In genomic region chr1:10271869-10272268, GRCh38 we compare ENCODE assay signal across 20 cellular contexts.
"Had no signal": no experiment of that assay in that cellular context is flagged by ENCODE, and none has a peak within 500 bp of the region (broad histone marks: within the 10 kb centered on the region; RNA-seq: fewer than 3 reads in every experiment).

No MANE protein-coding gene starts in this region.

- H3K27me3 ChIP-seq: adrenal gland, ascending aorta, brain microvascular endothelial cell, testis, vagina had no signal

- H3K4me1 ChIP-seq: adrenal gland, parathyroid adenoma, testis, vagina had no signal

- H3K4me3 ChIP-seq: adrenal gland, ascending aorta, smooth muscle cell, testis, vagina had no signal

- H3K27ac ChIP-seq: adrenal gland, ascending aorta, brain microvascular endothelial cell, parathyroid adenoma, testis, vagina, WERI-Rb-1 had no signal

- DNase-seq: activated CD4-positive, alpha-beta T cell treated with anti-CD3 and anti-CD28 coated beads for 1 hour; activated CD4-positive, alpha-beta T cell treated with anti-CD3 and anti-CD28 coated beads, Interleukin-2, amount 50 U/mL, for 1 hour; activated CD8-positive, alpha-beta T cell treated with anti-CD3 and anti-CD28 coated beads, Interleukin-2, amount 10 ng/mL, durations not matched to agents 7 days and 5 days; adrenal gland; brain microvascular endothelial cell; cortex of kidney; foreskin fibroblast; hippocampal formation; kidney glomerular epithelial cell; left ventricle myocardium superior; stimulated activated CD4-positive, alpha-beta T cell treated with anti-CD3 and anti-CD28 coated beads, Interleukin-15, amount 100 ng/mL, for 24 hours; stimulated activated naive B cell treated with anti-CD40 and anti-IgM and Interleukin-4, amounts not matched to agents 10 μg/mL and 1 μg/mL and 100 μg/mL, for 72 hours; testis; WERI-Rb-1 had no signal

- H3K9me3 ChIP-seq: adrenal gland, ascending aorta, testis, vagina had no signal

- ATAC-seq: activated CD8-positive, alpha-beta T cell treated with anti-CD3 and anti-CD28 coated beads, Interleukin-2, amount 10 ng/mL, durations not matched to agents 7 days and 5 days; activated T-helper 17 cell treated with anti-CD3 and anti-CD28 coated beads, Interleukin-2, amount 50 U/mL, for 72 hours; left ventricle myocardium superior; sciatic nerve; stimulated activated naive B cell treated with anti-CD40 and anti-IgM and Interleukin-4, amounts not matched to agents 10 μg/mL and 1 μg/mL and 100 μg/mL, for 72 hours had no signal
